Comparison of ENCODE assay signal across 8 cellular contexts in genomic region chr1:12078938-12079861, GRCh38. TPM values are rescaled to one million over a fixed set of nuclear protein-coding genes. Genes with fewer than 3 reads are reported as not detected.
DNase-seq lines count a peak whose midpoint lies in the region; ATAC-seq, FAIRE-seq and TF ChIP-seq lines count a peak whose summit lies in the region.
"Had no signal": no experiment of that assay in that cellular context is flagged by ENCODE, and none has a peak within 500 bp of the region (broad histone marks: within the 10 kb centered on the region; RNA-seq: fewer than 3 reads in every experiment).

No MANE protein-coding gene starts in this region.

- H3K36me3 ChIP-seq in PC-9 (ENCODE audit: low read depth), result no peaks in the 10 kb centered on the region

- no peak overlapping the region for H3K4me3 ChIP-seq in PC-9

- DNase-seq in DMS79 (lab: John Stamatoyannopoulos, UW) (peak; percentile 32), PC-9 (peak in 1 of 2 experiments; percentile 25), astrocyte of the hippocampus (ENCODE audit: low read depth, low spot score) (peak; percentile 77), kidney glomerular epithelial cell (lab: John Stamatoyannopoulos, UW) (peak; percentile 58), urothelium cell line (ENCODE audit: low spot score) (peak; percentile 44)
- DNase-seq: activated naive CD8-positive, alpha-beta T cell treated with anti-CD3 and anti-CD28 coated beads, Interleukin-2, amount 10 ng/mL, durations not matched to agents 7 days and 5 days had no signal

- H4K20me1 ChIP-seq in PC-9 (ENCODE audit: insufficient read depth), result no peaks in the 10 kb centered on the region

- peak; percentile 61 for TF ChIP-seq CTCF in PC-9 (conservative IDR thresholded peaks at IDR 0.05)

- no peaks in the 10 kb centered on the region for H3K4me1 ChIP-seq in PC-9 (replicated peaks; ENCODE audit: insufficient read depth)

- peaks cover 18% of the 10 kb centered on the region; the same call in 1 of the 2 replicates for H3K27me3 ChIP-seq in PC-9 (ENCODE audit: insufficient read depth, low read depth)

- H3F3A ChIP-seq in PC-9 (ENCODE audit: insufficient read depth, low read depth), result no peaks in the 10 kb centered on the region

- CTCF ChIA-PET in PC-9 (lab: Charles Lee), result no interaction called here

- FAIRE-seq in urothelium cell line (lab: Jason Lieb, UNC), result no peak

- POLR2A ChIA-PET in PC-9 (lab: Charles Lee; ENCODE audit: unreplicated experiment), result interaction anchor here (0.6 kb wide), 1 partner anchor 15 kb away, joined by 9 read pairs; no protein-coding TSS in a partner anchor

- H3K9me3 ChIP-seq in PC-9 (ENCODE audit: insufficient read depth, low read depth), result no peaks in the 10 kb centered on the region

- intact Hi-C loops in PC-9 (cut with micrococcal nuclease; ENCODE audit: unreplicated experiment), result no loop called here

- ATAC-seq in GM19025 (IDR thresholded peaks at IDR 0.05; ENCODE audit: low read depth, unreplicated experiment) (peak; percentile 52), HG03432 (IDR thresholded peaks at IDR 0.05; ENCODE audit: unreplicated experiment) (peak; percentile 66)

- no peak overlapping the region for H2AFZ ChIP-seq in PC-9

- BruUV-seq in PC-9 (replicated peaks; lab: Mats Ljungman, UMichigan), result no TSS peak

- H3K79me2 ChIP-seq in PC-9 (ENCODE audit: low read depth), result no peaks in the 10 kb centered on the region

- no peak overlapping the region for H3K27ac ChIP-seq in PC-9

- H3K9me2 ChIP-seq in PC-9 (ENCODE audit: insufficient read depth), result no peaks in the 10 kb centered on the region

- no peak overlapping the region; the same call in 1 of the 2 replicates for H3K4me2 ChIP-seq in PC-9

RNA-seq across cellular contexts. Expression of gene TNFRSF8, which starts 16.1 kb away (rescaled TPM):
- total RNA-seq in PC-9 (2021), result not detected in 2 replicates

RNA-seq across cellular contexts. Expression of gene MIIP, which starts 59.9 kb away (rescaled TPM):
- 25.9 and 28.3 TPM in 2 replicates for total RNA-seq in PC-9 (2021)
